8 cellular contexts compared by ENCODE assay signal in the genomic region with DNA sequence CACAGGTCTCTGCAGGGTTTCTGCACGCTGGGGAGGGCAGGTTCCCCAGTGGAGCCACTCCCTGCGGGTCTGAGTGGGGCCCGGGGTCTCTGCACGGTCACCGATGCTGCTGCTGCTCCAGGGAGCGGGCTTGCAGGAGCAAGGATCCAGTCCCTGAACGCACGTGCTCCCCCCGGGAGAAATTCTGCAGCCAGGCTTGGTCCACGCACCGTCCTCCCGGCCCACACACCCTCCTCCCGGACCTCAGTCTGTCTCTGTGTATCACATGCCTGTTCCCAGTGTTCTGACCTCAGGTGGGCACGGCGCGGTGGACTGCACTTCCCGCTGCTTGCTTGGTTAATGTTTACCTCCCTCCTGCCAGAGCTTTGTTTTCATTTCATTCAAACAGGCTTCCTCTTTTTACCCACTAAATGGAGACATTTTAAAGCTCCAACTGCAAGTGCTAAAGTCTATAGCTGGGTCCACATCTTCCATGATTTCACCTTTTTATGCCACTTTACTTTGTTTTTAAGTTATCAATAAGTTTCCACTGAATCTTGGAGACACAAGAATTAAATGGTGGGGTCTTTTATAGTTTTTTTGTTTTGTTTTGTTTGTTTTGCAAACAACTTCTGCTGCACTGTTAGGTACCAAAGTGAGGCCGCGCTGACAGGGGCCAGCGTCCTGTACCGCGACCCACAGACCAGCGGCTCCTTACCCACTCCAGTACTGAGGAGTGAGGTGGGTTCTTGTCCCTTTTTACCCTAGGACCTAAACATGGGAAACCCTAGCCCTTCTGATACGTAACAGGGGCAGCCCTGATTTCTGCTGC.
DNase-seq lines count a peak whose midpoint lies in the region; ATAC-seq and TF ChIP-seq lines count a peak whose summit lies in the region.

No MANE protein-coding gene starts in this region.

- H3K4me3 Mint-ChIP-seq in progenitor cell of endocrine pancreas (ENCODE audit: low read depth): peak overlapping the region; percentile 62

- peaks cover 28% of the 10 kb centered on the region for H3K4me1 Mint-ChIP-seq in progenitor cell of endocrine pancreas (ENCODE audit: low read depth)

- ATAC-seq in GM19328 (IDR thresholded peaks at IDR 0.05; ENCODE audit: unreplicated experiment): no peak

- TF ChIP-seq POLR2A in NB4 (IDR thresholded peaks at IDR 0.05; ENCODE audit: extremely low read depth, insufficient read length): no peak

- H3K36me3 Mint-ChIP-seq in progenitor cell of endocrine pancreas (ENCODE audit: insufficient read depth): no peaks in the 10 kb centered on the region

- TF ChIP-seq CTCF in NB4 (IDR thresholded peaks at IDR 0.05; ENCODE audit: low read depth, low read length): no peak
- TF ChIP-seq CTCF in epithelial cell of proximal tubule (conservative IDR thresholded peaks at IDR 0.05; ENCODE audit: low read depth, low read length): no peak
- TF ChIP-seq CTCF in progenitor cell of endocrine pancreas (IDR thresholded peaks at IDR 0.05; ENCODE audit: unreplicated experiment): no peak

- no peaks in the 10 kb centered on the region for H3K9me3 Mint-ChIP-seq in progenitor cell of endocrine pancreas (ENCODE audit: low read depth)

- peak overlapping the region; percentile 13 for H3K4me3 ChIP-seq in NB4 (ENCODE audit: low read depth, low read length)
- H3K4me3 ChIP-seq in epithelial cell of proximal tubule (ENCODE audit: low read depth, low read length): peak overlapping the region; percentile 82

- DNase-seq in NCI-H2081 (lab: John Stamatoyannopoulos, UW) (peak; percentile 23 to 47), NCI-H2081 treated with DMSO at 0.1 percent for 48 hours (lab: John Stamatoyannopoulos, UW) (no peak), NB4 (ENCODE audit: low read depth) (peak; percentile 60), epithelial cell of proximal tubule (ENCODE audit: low read depth) (no peak), progenitor cell of endocrine pancreas (ENCODE audit: low spot score, unreplicated experiment) (peak; percentile 46), A172 (ENCODE audit: low spot score) (no peak)
- no peak for DNase-seq in stimulated activated naive CD4-positive, alpha-beta T cell treated with Interleukin-2 at 50 U/mL for 16 hours (lab: John Stamatoyannopoulos, UW)

- H3K27me3 Mint-ChIP-seq in progenitor cell of endocrine pancreas: peaks cover 2% of the 10 kb centered on the region

- H3K27ac Mint-ChIP-seq in progenitor cell of endocrine pancreas: peak overlapping the region; percentile 99

Comparison
In these comparisons a context has a peak if more than half of its experiments do, and no peak if none do; other contexts are left out.
1. DNase-seq: peak in NCI-H2081 (2 of 2), NB4 (single experiment) and progenitor cell of endocrine pancreas (single experiment); none in NCI-H2081 treated with DMSO at 0.1 percent for 48 hours (single experiment), epithelial cell of proximal tubule (single experiment), stimulated activated naive CD4-positive, alpha-beta T cell treated with Interleukin-2 at 50 U/mL for 16 hours (single experiment) and A172 (single experiment).